ENCODE assay signal across 9 cellular contexts in the genomic region with DNA sequence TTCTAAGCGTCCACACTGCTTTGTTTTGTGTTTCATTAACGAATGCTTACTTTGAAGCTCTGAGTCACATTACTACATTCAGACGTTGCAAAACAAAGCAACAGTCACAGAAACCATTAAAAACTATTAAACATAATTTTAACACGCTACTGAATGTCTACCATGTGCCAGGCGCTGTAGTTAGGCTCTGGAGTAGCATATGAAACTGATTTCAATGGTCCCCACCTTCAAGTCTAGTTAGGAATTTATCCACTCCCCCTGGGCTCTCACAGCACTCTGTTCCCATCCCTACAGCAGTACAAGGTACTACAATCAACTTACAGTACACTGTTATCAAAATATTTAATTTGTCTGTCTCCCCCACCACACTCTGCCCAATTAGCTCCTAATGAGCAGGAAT. TPM values are rescaled to one million over a fixed set of nuclear protein-coding genes. Genes with fewer than 3 reads are reported as not detected.
DNase-seq lines count a peak whose midpoint lies in the region; ATAC-seq and TF ChIP-seq lines count a peak whose summit lies in the region.
"Had no signal": no experiment of that assay in that cellular context is flagged by ENCODE, and none has a peak within 500 bp of the region (broad histone marks: within the 10 kb centered on the region; RNA-seq: fewer than 3 reads in every experiment).

No MANE protein-coding gene starts in this region.

- H3K27ac Mint-ChIP-seq in immature natural killer cell = no peak overlapping the region
- H3K27ac Mint-ChIP-seq: IgD-negative memory B cell had no signal

- peaks cover 35% of the 10 kb centered on the region for H3K79me2 ChIP-seq in OCI-LY3 (ENCODE audit: low read length)
- peaks cover 28% of the 10 kb centered on the region for H3K79me2 ChIP-seq in fibroblast of lung (ENCODE audit: control insufficient read depth, insufficient read depth, low read length)

- DNase-seq in GM12865 (ENCODE audit: low read depth) = peak; percentile 22
- peak; percentile 24 to 26 for DNase-seq in fibroblast of lung (ENCODE audit: low read depth in 2 of 2)
- no peak for DNase-seq in sigmoid colon
- no peak for DNase-seq in epidermal melanocyte (ENCODE audit: insufficient read length, low spot score)
- no peak for DNase-seq in AG08396 (ENCODE audit: low spot score)
- DNase-seq in immature natural killer cell = no peak

- H3K36me3 ChIP-seq in OCI-LY3 (replicated peaks; ENCODE audit: low read depth, low read length) (peaks cover 16% of the 10 kb centered on the region), fibroblast of lung (ENCODE audit: control insufficient read depth, insufficient read depth, low read length) (peaks cover 8% of the 10 kb centered on the region), sigmoid colon (peaks cover 0 to 36% (median 22%) of the 10 kb centered on the region in 4 donors)

- H3K27ac ChIP-seq in OCI-LY3 (ENCODE audit: low read length) = peak overlapping the region; percentile 49
- H3K27ac ChIP-seq in fibroblast of lung (ENCODE audit: insufficient read depth, low read length) = peak overlapping the region; percentile 70
- H3K27ac ChIP-seq in sigmoid colon = peak overlapping the region; percentile 65 to 80 (median 79)

- peaks cover 0 to 9% (median 7%) of the 10 kb centered on the region in 3 donors for H3K36me3 Mint-ChIP-seq in immature natural killer cell

- H3K4me3 ChIP-seq in GM12865 (ENCODE audit: low read depth, low read length) = peak overlapping the region; percentile 73
- H3K4me3 ChIP-seq in OCI-LY3 (ENCODE audit: low read length) = peak overlapping the region; percentile 88
- peak overlapping the region; percentile 68 to 99 (median 92) for H3K4me3 ChIP-seq in fibroblast of lung (replicated peaks in 1 of 4; ENCODE audit: control extremely low read depth in 1 of 4, insufficient read depth in 1 of 4, low read depth in 3 of 4, low read length in 4 of 4)
- H3K4me3 ChIP-seq in sigmoid colon = peak overlapping the region; percentile 67 to 76 (median 70)

- H3K4me2 ChIP-seq in OCI-LY3 (ENCODE audit: low read length) (peak overlapping the region; percentile 91), fibroblast of lung (ENCODE audit: extremely low read depth, insufficient read depth, low read length) (peak overlapping the region; percentile 87)

- TF ChIP-seq POLR2A in sigmoid colon (IDR thresholded peaks at IDR 0.05) = no peak

- intact Hi-C loops in sigmoid colon (cut with DNase I) = loop anchor here (1.0 to 5.0 kb wide), 4 partner anchors 35 to 464 kb away; partner anchors contain the start of gene COPRS

- no peak overlapping the region for H3K4me3 Mint-ChIP-seq in immature natural killer cell
- H3K4me3 Mint-ChIP-seq: IgD-negative memory B cell had no signal

- no peaks in the 10 kb centered on the region for H3K27me3 Mint-ChIP-seq in immature natural killer cell (ENCODE audit: low read depth in 3 of 3)
- H3K27me3 Mint-ChIP-seq: IgD-negative memory B cell had no signal

- H4K20me1 ChIP-seq in OCI-LY3 (ENCODE audit: insufficient read depth, low read length) (no peaks in the 10 kb centered on the region), fibroblast of lung (ENCODE audit: control insufficient read depth, extremely low read depth, insufficient read depth, low read length) (no peaks in the 10 kb centered on the region)

- H3K9ac ChIP-seq in OCI-LY3 (ENCODE audit: low read length) (peak overlapping the region; percentile 83), fibroblast of lung (ENCODE audit: insufficient read depth, low read length) (peak overlapping the region; percentile 72)

- no peak for ATAC-seq in HG03342 (IDR thresholded peaks at IDR 0.05; ENCODE audit: unreplicated experiment)

- H2AFZ ChIP-seq in OCI-LY3 (ENCODE audit: low read depth, low read length) (no peak overlapping the region), fibroblast of lung (ENCODE audit: low read length) (peak overlapping the region; percentile 89)

- H3K4me1 Mint-ChIP-seq in immature natural killer cell = peaks cover 0 to 2% of the 10 kb centered on the region in 2 donors

- H3K9me3 ChIP-seq in OCI-LY3 (ENCODE audit: insufficient read depth, low read length) = no peaks in the 10 kb centered on the region
- H3K9me3 ChIP-seq in fibroblast of lung (ENCODE audit: control insufficient read depth, insufficient read depth, low read depth, low read length) = no peaks in the 10 kb centered on the region
- H3K9me3 ChIP-seq in sigmoid colon = no peaks in the 10 kb centered on the region

- 3 to 10% methylated on average over 5 of the region's 5 CpGs for WGBS in sigmoid colon, 2 donors

- peaks cover 27% of the 10 kb centered on the region for H3K4me1 ChIP-seq in OCI-LY3 (ENCODE audit: low read length)
- no peaks in the 10 kb centered on the region for H3K4me1 ChIP-seq in fibroblast of lung (ENCODE audit: control insufficient read depth, extremely low read depth, insufficient read depth, low read length)
- peaks cover 0 to 21% (median 12%) of the 10 kb centered on the region in 4 donors for H3K4me1 ChIP-seq in sigmoid colon

- no peak for TF ChIP-seq EP300 in sigmoid colon (IDR thresholded peaks at IDR 0.05)

- H3K9me3 Mint-ChIP-seq in immature natural killer cell = no peaks in the 10 kb centered on the region
- H3K9me3 Mint-ChIP-seq: IgD-negative memory B cell had no signal

- H3K27me3 ChIP-seq in OCI-LY3 (ENCODE audit: low read depth, low read length) (no peaks in the 10 kb centered on the region), fibroblast of lung (ENCODE audit: control insufficient read depth, insufficient read depth, low read length) (no peaks in the 10 kb centered on the region), sigmoid colon (no peaks in the 10 kb centered on the region)

- no peak for TF ChIP-seq CTCF in GM12865 (IDR thresholded peaks at IDR 0.05; ENCODE audit: insufficient read depth, low read depth, low read length, missing control alignments)
- TF ChIP-seq CTCF in OCI-LY3 (IDR thresholded peaks at IDR 0.05; ENCODE audit: low read depth, low read length) = no peak
- TF ChIP-seq CTCF in fibroblast of lung (conservative IDR thresholded peaks at IDR 0.05 in 1 of 2, IDR thresholded peaks at IDR 0.05 in 1 of 2; ENCODE audit: low read depth in 1 of 2, low read length in 2 of 2) = no peak
- TF ChIP-seq CTCF in sigmoid colon (IDR thresholded peaks at IDR 0.05) = no peak

RNA-seq across cellular contexts. Expression of gene UTP6, which starts 0.6 kb away (rescaled TPM):
- total RNA-seq in fibroblast of lung = 23.3 and 24.4 TPM in 2 replicates
- 33.5 and 38.8 TPM in 2 replicates for polyA plus RNA-seq in fibroblast of lung
- polyA plus RNA-seq in fibroblast of lung (2012) = 59.5 and 65.0 TPM in 2 replicates
- polyA minus RNA-seq in fibroblast of lung (ENCODE audit: low replicate concordance) = 1.1 and 3.1 TPM in 2 replicates
- total RNA-seq in sigmoid colon = 10 to 100 TPM; 22.1 to 29.7 (median 25.2) TPM
- 10 to 100 TPM; 11.8 to 46.4 (median 19.8) TPM for polyA plus RNA-seq in sigmoid colon
- 10 to 100 TPM; 12.9 to 36.4 (median 31.7) TPM for polyA plus RNA-seq in immature natural killer cell

RNA-seq across cellular contexts. Expression of gene SUZ12, which starts 35.9 kb away (rescaled TPM):
- total RNA-seq in fibroblast of lung (18.7 and 26.1 TPM in 2 replicates), sigmoid colon (10 to 100 TPM; 21.2 to 26.3 (median 24.7) TPM)
- polyA plus RNA-seq in fibroblast of lung (26.4 and 30.3 TPM in 2 replicates), sigmoid colon (10 to 100 TPM in 2 of 3 donors, 1 to 10 TPM in 1; 9.6 to 13.9 (median 13.2) TPM), immature natural killer cell (10 to 100 TPM; 15.3 to 22.9 (median 19.6) TPM)
- polyA plus RNA-seq in fibroblast of lung (2012) = 15.8 and 18.8 TPM in 2 replicates
- 1.1 and 1.5 TPM in 2 replicates for polyA minus RNA-seq in fibroblast of lung (ENCODE audit: low replicate concordance)

RNA-seq across cellular contexts. Expression of gene COPRS, which starts 41.8 kb away (rescaled TPM):
- total RNA-seq in fibroblast of lung (96.3 and 97.9 TPM in 2 replicates), sigmoid colon (100 to 1,000 TPM; 135 to 216 (median 170) TPM)
- polyA plus RNA-seq in fibroblast of lung (98.7 and 108 TPM in 2 replicates), sigmoid colon (10 to 100 TPM; 29.4 to 47.4 (median 31.7) TPM), immature natural killer cell (10 to 100 TPM; 10.4 to 23.8 (median 19.6) TPM)
- polyA plus RNA-seq in fibroblast of lung (2012) = 105 and 128 TPM in 2 replicates
- polyA minus RNA-seq in fibroblast of lung (ENCODE audit: low replicate concordance) = 16.2 and 17.9 TPM in 2 replicates

Comparison
In these comparisons a context has a peak if more than half of its experiments do, and no peak if none do; other contexts are left out.
1. DNase-seq: peak in GM12865 (single experiment) and fibroblast of lung (2 of 2); none in sigmoid colon (single experiment), epidermal melanocyte (single experiment), AG08396 (single experiment) and immature natural killer cell (0 of 3).
2. Peak in every context shown above with its lines, with median percentiles within 50 percentile points of each other: H3K4me3 ChIP-seq and H3K27ac ChIP-seq.